19 cellular contexts compared by ENCODE assay signal in the genomic region with DNA sequence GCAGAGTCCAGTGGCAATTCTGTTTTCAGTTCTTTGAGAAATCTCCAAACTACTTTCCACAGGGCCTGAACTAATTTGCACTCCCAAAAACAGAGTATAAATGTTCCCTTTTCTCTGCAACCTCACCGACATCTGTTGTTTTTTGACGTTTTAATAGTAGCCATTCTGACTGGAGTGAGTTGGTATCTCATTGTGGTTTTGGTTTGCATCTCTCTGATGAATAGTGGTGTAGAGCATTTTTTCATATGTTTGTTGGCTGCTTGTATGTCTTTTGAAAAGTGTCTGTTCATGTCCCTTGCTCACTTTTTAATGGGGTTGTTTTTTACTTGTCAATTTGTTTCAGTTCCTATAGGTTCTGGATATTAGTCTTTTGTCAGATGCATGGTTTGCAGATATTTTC.
"Had no signal": no experiment of that assay in that cellular context is flagged by ENCODE, and none has a peak within 500 bp of the region (broad histone marks: within the 10 kb centered on the region; RNA-seq: fewer than 3 reads in every experiment).

No MANE protein-coding gene starts in this region.

- DNase-seq: activated B cell treated with CpG ODN at 0.5 μM for 24 hours; activated naive CD4-positive, alpha-beta T cell treated with Interleukin-2 at 50 U/mL for 16 hours; activated T-cell treated with anti-CD3 and anti-CD28 coated beads for 4 hours; activated T-cell treated with anti-CD3 and anti-CD28 coated beads, Interleukin-2, amount 50 U/mL, for 72 hours; brain microvascular endothelial cell; endodermal cell; glutamatergic neuron; left cardiac atrium; mammary epithelial cell; naive thymus-derived CD4-positive, alpha-beta T cell; spleen; stimulated activated naive CD4-positive, alpha-beta T cell; T-helper 2 cell; testis; transverse colon had no signal

- H3K4me1 ChIP-seq: spleen, transverse colon had no signal

- H3K27ac ChIP-seq: ascending aorta, brain microvascular endothelial cell, neural progenitor cell, right atrium auricular region, spleen, testis, transverse colon had no signal

- H3K27me3 ChIP-seq: ascending aorta, brain microvascular endothelial cell, neural progenitor cell, right atrium auricular region, testis, transverse colon had no signal

- H3K9me3 ChIP-seq: ascending aorta, testis, transverse colon had no signal

- H3K36me3 ChIP-seq: ascending aorta, brain microvascular endothelial cell, neural progenitor cell, right atrium auricular region, spleen, transverse colon had no signal

- H3K4me3 ChIP-seq: ascending aorta, neural progenitor cell, right atrium auricular region, spleen, testis, transverse colon had no signal

- ATAC-seq: activated T-cell treated with anti-CD3 and anti-CD28 coated beads, Interleukin-2, amount 50 U/mL, for 72 hours; esophagus mucosa; left cardiac atrium; naive thymus-derived CD4-positive, alpha-beta T cell had no signal
